7 cellular contexts compared by ENCODE assay signal in genomic region chr11:90246468-90246867, GRCh38.
"Had no signal": no experiment of that assay in that cellular context is flagged by ENCODE, and none has a peak within 500 bp of the region (broad histone marks: within the 10 kb centered on the region; RNA-seq: fewer than 3 reads in every experiment).

No MANE protein-coding gene starts in this region.

- FAIRE-seq: HepG2, HTR-8/SVneo, K562 had no signal

- H3K4me3 Mint-ChIP-seq: IgD-negative memory B cell had no signal

- DNase-seq: IMR-90, KBM-7, KG1 had no signal

- H3K27ac Mint-ChIP-seq: IgD-negative memory B cell had no signal

- H3K36me3 Mint-ChIP-seq: IgD-negative memory B cell had no signal

- H3K9me3 Mint-ChIP-seq: IgD-negative memory B cell had no signal

- ATAC-seq: HepG2, K562 had no signal
